9 cellular contexts compared by ENCODE assay signal in genomic region chr11:132402056-132402684, GRCh38.
DNase-seq lines count a peak whose midpoint lies in the region; ATAC-seq and TF ChIP-seq lines count a peak whose summit lies in the region.
"Had no signal": no experiment of that assay in that cellular context is flagged by ENCODE, and none has a peak within 500 bp of the region (broad histone marks: within the 10 kb centered on the region; RNA-seq: fewer than 3 reads in every experiment).

No MANE protein-coding gene starts in this region.

- H3K27ac Mint-ChIP-seq in natural killer cell: no peak overlapping the region

- no peak overlapping the region for H3K4me3 Mint-ChIP-seq in natural killer cell

- intact Hi-C loops in left ventricle myocardium inferior (cut with micrococcal nuclease): no loop called here
- intact Hi-C loops in natural killer cell (cut with micrococcal nuclease): no loop called here

- no peaks in the 10 kb centered on the region for H3K36me3 Mint-ChIP-seq in natural killer cell

- no peak overlapping the region for H3K4me3 ChIP-seq in LNCaP clone FGC (ENCODE audit: low read depth, low read length)
- no peak overlapping the region for H3K4me3 ChIP-seq in left ventricle myocardium inferior
- H3K4me3 ChIP-seq: upper lobe of left lung had no signal

- TF ChIP-seq CTCF in LNCaP clone FGC (IDR thresholded peaks at IDR 0.05; ENCODE audit: control insufficient read depth, extremely low read depth, insufficient read depth) (peak; percentile 19; the same call in 1 of the 2 replicates), left ventricle myocardium inferior (IDR thresholded peaks at IDR 0.05; ENCODE audit: borderline replicate concordance) (peak; percentile 67), natural killer cell (IDR thresholded peaks at IDR 0.05) (no peak)

- DNase-seq in Daoy (ENCODE audit: low read depth): peak; percentile 72
- DNase-seq in LNCaP clone FGC (ENCODE audit: low read depth): no peak
- peak; percentile 32 for DNase-seq in SK-MEL-5 (ENCODE audit: low read depth, low spot score)
- peak; percentile 18 for DNase-seq in left ventricle myocardium inferior
- peak; percentile 67 for DNase-seq in superior temporal gyrus (ENCODE audit: extremely low spot score)
- no peak for DNase-seq in natural killer cell
- DNase-seq in SIG-M5 treated with dmso at 0.1 percent for 504 hours (lab: John Stamatoyannopoulos, UW; ENCODE audit: unreplicated experiment): no peak
- DNase-seq: upper lobe of left lung had no signal

- H3K4me1 Mint-ChIP-seq in natural killer cell: no peaks in the 10 kb centered on the region

- no peaks in the 10 kb centered on the region for H3K4me1 ChIP-seq in left ventricle myocardium inferior
- H3K4me1 ChIP-seq: upper lobe of left lung had no signal

- H3K9me3 Mint-ChIP-seq in natural killer cell: peaks cover 11 to 17% of the 10 kb centered on the region in 2 donors

- no peaks in the 10 kb centered on the region for H3K27me3 Mint-ChIP-seq in natural killer cell (ENCODE audit: low read depth in 2 of 2)

- H3K27me3 ChIP-seq in left ventricle myocardium inferior (ENCODE audit: low read depth): peaks cover 75% of the 10 kb centered on the region
- H3K27me3 ChIP-seq: upper lobe of left lung had no signal

- ATAC-seq in GM21528 (IDR thresholded peaks at IDR 0.05; ENCODE audit: low FRiP score, unreplicated experiment) (peak; percentile 82), natural killer cell (no peak)

- no peaks in the 10 kb centered on the region for H3K9me3 ChIP-seq in left ventricle myocardium inferior (replicated peaks)
- H3K9me3 ChIP-seq: upper lobe of left lung had no signal

- no peak overlapping the region for H3K27ac ChIP-seq in left ventricle myocardium inferior (replicated peaks)
- H3K27ac ChIP-seq: upper lobe of left lung had no signal

- no peaks in the 10 kb centered on the region for H3K36me3 ChIP-seq in left ventricle myocardium inferior
- H3K36me3 ChIP-seq: upper lobe of left lung had no signal

- in situ Hi-C loops in SK-MEL-5 (cut with HindIII; ENCODE audit: low pct_unique_long_range_greater_than_20kb, low sequenced_read_pairs): no loop called here

Comparison
In these comparisons a context has a peak if more than half of its experiments do, and no peak if none do; other contexts are left out.
1. DNase-seq: peak in Daoy (single experiment), SK-MEL-5 (single experiment), left ventricle myocardium inferior (single experiment) and superior temporal gyrus (single experiment); none in LNCaP clone FGC (single experiment), natural killer cell (single experiment) and SIG-M5 treated with dmso at 0.1 percent for 504 hours (single experiment).